ENCODE assay signal across 15 cellular contexts in the genomic region with DNA sequence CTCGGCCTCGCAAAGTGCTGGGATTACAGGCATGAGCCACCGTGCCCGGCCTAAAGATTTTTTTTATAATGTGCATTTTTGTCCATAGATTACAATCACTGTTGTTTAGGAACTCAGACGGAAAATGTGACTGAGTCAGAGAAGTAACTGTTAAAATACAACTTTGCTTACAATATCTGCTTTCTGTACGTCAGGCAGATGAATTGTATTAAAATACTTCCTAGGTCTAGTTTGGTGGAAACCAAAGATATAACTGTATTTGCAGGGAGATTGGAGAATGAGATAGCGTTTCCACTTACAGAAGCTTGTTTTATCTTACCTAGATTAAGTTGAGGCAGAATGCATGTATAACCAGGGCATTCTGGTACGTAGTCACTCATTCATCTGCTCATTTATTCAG. TPM values are rescaled to one million over a fixed set of nuclear protein-coding genes. Genes with fewer than 3 reads are reported as not detected.
A peak's percentile ranks its signal among the peaks of the same experiment; 100 is the strongest.
DNase-seq lines count a peak whose midpoint lies in the region; ATAC-seq and TF ChIP-seq lines count a peak whose summit lies in the region.
"Had no signal": no experiment of that assay in that cellular context is flagged by ENCODE, and none has a peak within 500 bp of the region (broad histone marks: within the 10 kb centered on the region; RNA-seq: fewer than 3 reads in every experiment).

No MANE protein-coding gene starts in this region.

- H3K9me3 ChIP-seq in RWPE2 (ENCODE audit: severe bottlenecking), result no peaks in the 10 kb centered on the region
- no peaks in the 10 kb centered on the region for H3K9me3 ChIP-seq in adipocyte (ENCODE audit: control insufficient read depth, low read length)
- no peaks in the 10 kb centered on the region for H3K9me3 ChIP-seq in adrenal gland (replicated peaks in 1 of 3)

- H3K36me3 ChIP-seq in RWPE2 (ENCODE audit: low read depth) (peaks cover 30% of the 10 kb centered on the region), adipocyte (ENCODE audit: control insufficient read depth, insufficient read depth, low read length, severe bottlenecking) (no peaks in the 10 kb centered on the region), adrenal gland (replicated peaks in 1 of 2) (no peaks in the 10 kb centered on the region)

- TF ChIP-seq POLR2A in adrenal gland (IDR thresholded peaks at IDR 0.05), result no peak

- no peak overlapping the region for H3K9ac ChIP-seq in adipocyte (ENCODE audit: low read length)
- H3K9ac ChIP-seq: BLaER1 treated with 17β-estradiol and CSF1 and Interleukin-3, amounts not matched to agents 10 nM and 100 nM had no signal

- peaks cover 70% of the 10 kb centered on the region for H3K4me1 ChIP-seq in RWPE2 (ENCODE audit: insufficient read depth, poor library complexity, severe bottlenecking)
- peaks cover 28% of the 10 kb centered on the region for H3K4me1 ChIP-seq in adipocyte (ENCODE audit: control insufficient read depth, insufficient read depth, low read length)
- H3K4me1 ChIP-seq in adrenal gland (replicated peaks in 1 of 2), result peaks cover 5 to 27% of the 10 kb centered on the region in 2 donors

- DNase-seq in EH (ENCODE audit: low read depth) (peak; percentile 55), RWPE2 (ENCODE audit: low spot score) (no peak), adipocyte (ENCODE audit: low read depth) (peak; percentile 53), fibroblast of villous mesenchyme (ENCODE audit: low read depth) (peak; percentile 77), GM19238 (ENCODE audit: insufficient read length, low spot score) (no peak), NCI-H748 (lab: John Stamatoyannopoulos, UW; ENCODE audit: unreplicated experiment) (no peak), adrenal gland (no peak)
- DNase-seq: ACHN; CD4-positive, CD25-positive, alpha-beta regulatory T cell; DMS 273 treated with DMSO at 0.1 percent for 48 hours; H7 had no signal

- H3K27me3 ChIP-seq in RWPE2 (ENCODE audit: insufficient read depth, poor library complexity, severe bottlenecking), result no peaks in the 10 kb centered on the region
- no peaks in the 10 kb centered on the region for H3K27me3 ChIP-seq in adipocyte (replicated peaks; ENCODE audit: control insufficient read depth, insufficient read depth, low read length)
- no peaks in the 10 kb centered on the region for H3K27me3 ChIP-seq in adrenal gland
- H3K27me3 ChIP-seq: BLaER1 treated with 17β-estradiol and CSF1 and Interleukin-3, amounts not matched to agents 10 nM and 100 nM had no signal

- no peak overlapping the region for H3K4me3 ChIP-seq in RWPE2 (ENCODE audit: severe bottlenecking)
- no peak overlapping the region for H3K4me3 ChIP-seq in adipocyte (ENCODE audit: low read length)
- H3K4me3 ChIP-seq in fibroblast of villous mesenchyme (ENCODE audit: low read depth, low read length), result no peak overlapping the region
- H3K4me3 ChIP-seq in adrenal gland, result no peak overlapping the region
- H3K4me3 ChIP-seq: BLaER1 treated with 17β-estradiol and CSF1 and Interleukin-3, amounts not matched to agents 10 nM and 100 nM; GM12878; GM23338 had no signal

- H3K27ac ChIP-seq in RWPE2 (ENCODE audit: poor library complexity, severe bottlenecking) (peak overlapping the region; percentile 100), adrenal gland (no peak overlapping the region)
- H3K27ac ChIP-seq: BLaER1 treated with 17β-estradiol and CSF1 and Interleukin-3, amounts not matched to agents 10 nM and 100 nM had no signal

- no peak for ATAC-seq in RWPE2 (ENCODE audit: low read depth)
- no peak for ATAC-seq in activated CD4-positive, CD25-positive, alpha-beta regulatory T cell treated with anti-CD3 and anti-CD28 coated beads, Interleukin-2, amount 50 U/mL, for 24 hours
- ATAC-seq: GM12878, GM23338 had no signal

- intact Hi-C loops in adrenal gland (cut with DNase I), result no loop called here

- TF ChIP-seq CTCF in RWPE2 (IDR thresholded peaks at IDR 0.05; ENCODE audit: poor library complexity, severe bottlenecking) (no peak), fibroblast of villous mesenchyme (IDR thresholded peaks at IDR 0.05; ENCODE audit: insufficient read depth, low read depth, low read length) (no peak), adrenal gland (IDR thresholded peaks at IDR 0.05) (no peak)

- 87 to 94% (median 94%) methylated on average over 8 of the region's 8 CpGs for WGBS in adrenal gland, 4 donors

RNA-seq across cellular contexts. Expression of a gene that starts 36.7 kb away (rescaled TPM):
- total RNA-seq in fibroblast of villous mesenchyme (39.0 and 66.5 TPM in 2 replicates), adrenal gland (10 to 100 TPM in 2 of 8 donors, 1 to 10 TPM in 6; 5.4 to 12.9 (median 8.4) TPM)
- polyA plus RNA-seq in adrenal gland, result 10 to 100 TPM in 1 of 3 donors, 1 to 10 TPM in 2; 5.4 to 10.5 (median 7.8) TPM
- polyA plus RNA-seq: CD4-positive, CD25-positive, alpha-beta regulatory T cell had no signal

Comparison
In these comparisons a context has a peak if more than half of its experiments do, and no peak if none do; other contexts are left out.
1. DNase-seq: peak in EH (single experiment), adipocyte (single experiment) and fibroblast of villous mesenchyme (single experiment); none in RWPE2 (single experiment), GM19238 (single experiment), NCI-H748 (single experiment) and adrenal gland (0 of 7).